Comparison of ENCODE assay signal across 23 cellular contexts in genomic region chr10:4685495-4685894, GRCh38.
DNase-seq lines count a peak whose midpoint lies in the region; ATAC-seq and TF ChIP-seq lines count a peak whose summit lies in the region.
"Had no signal": no experiment of that assay in that cellular context is flagged by ENCODE, and none has a peak within 500 bp of the region (broad histone marks: within the 10 kb centered on the region; RNA-seq: fewer than 3 reads in every experiment).

No MANE protein-coding gene starts in this region.

- peak overlapping the region; percentile 88 for H3K9ac ChIP-seq in PC-3 (ENCODE audit: low read length)

- WGBS in hepatocyte (ENCODE audit: low lambda C conversion rate, missing lambda C conversion rate) = 75% methylated on average over 3 of the region's 3 CpGs

- H3K27ac ChIP-seq in left ventricle myocardium inferior (replicated peaks) (peak overlapping the region; percentile 54), PC-3 (ENCODE audit: low read length) (peak overlapping the region; percentile 100), hepatocyte (peak overlapping the region; percentile 83), dorsolateral prefrontal cortex (no peak overlapping the region)
- H3K27ac ChIP-seq: left lung had no signal

- H3K4me3 ChIP-seq in left ventricle myocardium inferior = no peak overlapping the region
- H3K4me3 ChIP-seq in PC-3 (ENCODE audit: low read length) = no peak overlapping the region
- no peak overlapping the region for H3K4me3 ChIP-seq in hepatocyte
- no peak overlapping the region for H3K4me3 ChIP-seq in dorsolateral prefrontal cortex
- H3K4me3 ChIP-seq: body of pancreas, GM12878, left lung, mucosa of descending colon had no signal

- H3K9me2 ChIP-seq in PC-3 (replicated peaks; ENCODE audit: low read length) (no peaks in the 10 kb centered on the region), hepatocyte (replicated peaks; ENCODE audit: insufficient read depth) (no peaks in the 10 kb centered on the region)

- H3K4me1 ChIP-seq in left ventricle myocardium inferior (peaks cover 33% of the 10 kb centered on the region), PC-3 (ENCODE audit: insufficient read depth, low read length) (peaks cover 52% of the 10 kb centered on the region), hepatocyte (ENCODE audit: insufficient read depth) (peaks cover 9% of the 10 kb centered on the region)
- H3K4me1 ChIP-seq: body of pancreas, left lung had no signal

- no peaks in the 10 kb centered on the region for H3F3A ChIP-seq in PC-3 (ENCODE audit: low read length, unreplicated experiment)

- CTCF ChIA-PET in PC-3 (lab: Charles Lee) = no interaction called here

- no peak for TF ChIP-seq CTCF in left ventricle myocardium inferior (IDR thresholded peaks at IDR 0.05; ENCODE audit: borderline replicate concordance)
- TF ChIP-seq CTCF in PC-3 (conservative IDR thresholded peaks at IDR 0.05; ENCODE audit: low read depth, low read length) = no peak
- TF ChIP-seq CTCF in hepatocyte (IDR thresholded peaks at IDR 0.05; ENCODE audit: poor library complexity) = no peak
- no peak for TF ChIP-seq CTCF in dorsolateral prefrontal cortex (IDR thresholded peaks at IDR 0.05 in 54 of 56, conservative IDR thresholded peaks at IDR 0.05 in 2 of 56; ENCODE audit: low read depth in 1 of 56, partially characterized antibody in 56 of 56)

- no TSS peak for BruUV-seq in PC-3 (replicated peaks; lab: Mats Ljungman, UMichigan)

- ATAC-seq in PC-3 (no peak), GM21360 (IDR thresholded peaks at IDR 0.05; ENCODE audit: unreplicated experiment) (no peak)
- ATAC-seq: activated CD8-positive, alpha-beta T cell treated with anti-CD3 and anti-CD28 coated beads, Interleukin-2, amount 10 ng/mL, durations not matched to agents 7 days and 5 days; GM12878; left lung; mucosa of descending colon had no signal

- H4K20me1 ChIP-seq in PC-3 (ENCODE audit: low read length) (no peaks in the 10 kb centered on the region), hepatocyte (ENCODE audit: insufficient read depth, poor library complexity, severe bottlenecking) (no peaks in the 10 kb centered on the region)

- H3K79me2 ChIP-seq in PC-3 (ENCODE audit: low read length) (no peaks in the 10 kb centered on the region), hepatocyte (no peaks in the 10 kb centered on the region)

- no peaks in the 10 kb centered on the region for H3K36me3 ChIP-seq in left ventricle myocardium inferior
- H3K36me3 ChIP-seq in PC-3 (ENCODE audit: low read depth, low read length) = no peaks in the 10 kb centered on the region
- no peaks in the 10 kb centered on the region for H3K36me3 ChIP-seq in hepatocyte (replicated peaks; ENCODE audit: insufficient read depth, low read depth)
- H3K36me3 ChIP-seq: left lung had no signal

- POLR2A ChIA-PET in PC-3 (lab: Charles Lee; ENCODE audit: unreplicated experiment) = interaction anchor here (0.6 to 1.3 kb wide), 5 partner anchors 22 to 904 kb away, joined by 3 to 8 read pairs (median 5); partner anchors contain the start of gene KLF6

- H3K27me3 ChIP-seq in left ventricle myocardium inferior (ENCODE audit: low read depth) = no peaks in the 10 kb centered on the region
- no peaks in the 10 kb centered on the region for H3K27me3 ChIP-seq in PC-3 (ENCODE audit: low read length)
- no peaks in the 10 kb centered on the region for H3K27me3 ChIP-seq in hepatocyte
- peaks cover 0 to 10% (median 0%) of the 10 kb centered on the region in 45 donors for H3K27me3 ChIP-seq in dorsolateral prefrontal cortex
- H3K27me3 ChIP-seq: body of pancreas, left lung had no signal

- intact Hi-C loops in left ventricle myocardium inferior (cut with micrococcal nuclease) = no loop called here
- intact Hi-C loops in cardiac septum (cut with DNase I) = no loop called here
- intact Hi-C loops in PC-3 (cut with micrococcal nuclease) = no loop called here
- intact Hi-C loops in dorsolateral prefrontal cortex (cut with DNase I) = no loop called here

- H2AFZ ChIP-seq in PC-3 (ENCODE audit: low read length) (no peak overlapping the region), hepatocyte (no peak overlapping the region)

- H3K9me3 ChIP-seq in left ventricle myocardium inferior (replicated peaks) (no peaks in the 10 kb centered on the region), PC-3 (ENCODE audit: low read length) (no peaks in the 10 kb centered on the region), hepatocyte (ENCODE audit: low read depth) (no peaks in the 10 kb centered on the region)
- H3K9me3 ChIP-seq: body of pancreas, left lung, mucosa of descending colon had no signal

- H3K4me2 ChIP-seq in PC-3 (ENCODE audit: low read length) (no peak overlapping the region), hepatocyte (no peak overlapping the region)

- no peak for DNase-seq in left ventricle myocardium inferior
- DNase-seq in cardiac septum (ENCODE audit: low spot score) = no peak
- no peak for DNase-seq in PC-3
- DNase-seq in hepatocyte (ENCODE audit: low spot score) = no peak
- DNase-seq in dorsolateral prefrontal cortex = no peak
- no peak for DNase-seq in hypothalamus (lab: John Stamatoyannopoulos, UW)
- no peak for DNase-seq in DMS114 treated with DMSO at 0.1 percent for 48 hours (lab: John Stamatoyannopoulos, UW; ENCODE audit: unreplicated experiment)
- DNase-seq: activated CD4-positive, CD25-positive, alpha-beta regulatory T cell; activated CD8-positive, alpha-beta T cell treated with anti-CD3 and anti-CD28 coated beads, Interleukin-2, amount 10 ng/mL, durations not matched to agents 7 days and 5 days; activated naive CD8-positive, alpha-beta T cell treated with anti-CD3 and anti-CD28 coated beads, Interleukin-2, amount 10 ng/mL, durations not matched to agents 7 days and 5 days; activated T-cell treated with anti-CD3 and anti-CD28 coated beads, Interleukin-2, amount 50 U/mL, for 4 hours; body of pancreas; CD4-positive, alpha-beta T cell; endodermal cell; left lung; MM.1S; mucosa of descending colon; NCI-H1694 treated with DMSO at 0.1 percent for 48 hours; NCI-H748 treated with DMSO at 0.1 percent for 48 hours; retina; T1000 had no signal

Comparison
In these comparisons a context has a peak if more than half of its experiments do, and no peak if none do; other contexts are left out.
1. H3K27ac ChIP-seq: peak in left ventricle myocardium inferior (single experiment), PC-3 (single experiment) and hepatocyte (single experiment); none in dorsolateral prefrontal cortex (0 of 59).